ENCODE assay signal across 10 cellular contexts in the genomic region with DNA sequence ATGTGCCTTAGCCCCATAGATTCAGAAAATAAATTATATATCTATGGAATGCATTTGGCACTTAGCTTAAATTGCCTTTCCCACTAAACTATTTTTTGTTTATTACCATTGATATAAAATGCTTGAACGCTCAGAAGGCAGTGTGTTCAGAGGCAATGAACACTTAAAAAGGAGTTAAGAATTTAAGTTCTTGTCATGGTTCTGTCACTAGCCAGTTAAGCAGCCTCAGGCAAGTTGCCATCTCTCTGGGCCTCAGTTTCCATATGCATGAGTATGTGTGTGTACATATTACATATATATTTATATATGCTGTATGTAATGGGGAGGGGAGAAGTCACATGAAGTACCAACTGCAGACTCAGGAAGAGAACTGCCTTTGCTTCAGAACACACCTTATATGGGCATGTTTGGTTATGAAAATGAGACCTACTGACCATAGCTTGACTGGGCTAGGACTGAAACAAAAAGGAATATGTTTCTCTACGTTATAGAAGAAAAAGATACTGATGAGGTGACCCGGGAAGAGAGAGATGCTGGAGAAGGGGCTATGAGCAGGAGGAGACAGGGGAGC.
DNase-seq lines count a peak whose midpoint lies in the region; ATAC-seq, FAIRE-seq and TF ChIP-seq lines count a peak whose summit lies in the region.
"Had no signal": no experiment of that assay in that cellular context is flagged by ENCODE, and none has a peak within 500 bp of the region (broad histone marks: within the 10 kb centered on the region; RNA-seq: fewer than 3 reads in every experiment).

No MANE protein-coding gene starts in this region.

- H3K36me3 ChIP-seq in HepG2 (replicated peaks in 1 of 2; ENCODE audit: control insufficient read depth in 1 of 2, insufficient read depth in 2 of 2, low read length in 2 of 2) (no peaks in the 10 kb centered on the region), right lobe of liver (no peaks in the 10 kb centered on the region), tibial artery (no peaks in the 10 kb centered on the region), vagina (no peaks in the 10 kb centered on the region)
- H3K36me3 ChIP-seq: ascending aorta had no signal

- H3K4me3 ChIP-seq in HepG2 (replicated peaks in 1 of 3; ENCODE audit: insufficient read depth in 1 of 3, low read depth in 2 of 3, low read length in 3 of 3) (no peak overlapping the region), right lobe of liver (no peak overlapping the region), tibial artery (no peak overlapping the region), vagina (no peak overlapping the region)
- H3K4me3 ChIP-seq: ascending aorta had no signal

- H3K4me1 ChIP-seq in HepG2 (ENCODE audit: insufficient read depth, low read length) (no peaks in the 10 kb centered on the region), right lobe of liver (no peaks in the 10 kb centered on the region), tibial artery (peaks cover 0 to 46% (median 19%) of the 10 kb centered on the region in 4 donors), vagina (no peaks in the 10 kb centered on the region)

- H3K36me3 Mint-ChIP-seq in T-helper 17 cell (ENCODE audit: low read depth) = no peaks in the 10 kb centered on the region
- H3K36me3 Mint-ChIP-seq in effector memory CD8-positive, alpha-beta T cell (ENCODE audit: insufficient read depth) = no peaks in the 10 kb centered on the region

- no peak for TF ChIP-seq RAD21 in HepG2 (CRISPR knock-in tag; IDR thresholded peaks at IDR 0.05)

- H3K27ac ChIP-seq in HepG2 (ENCODE audit: extremely low read length, insufficient read depth, low read length) = no peak overlapping the region
- H3K27ac ChIP-seq in right lobe of liver = no peak overlapping the region
- peak overlapping the region; percentile 43 to 50 for H3K27ac ChIP-seq in tibial artery
- no peak overlapping the region for H3K27ac ChIP-seq in vagina
- H3K27ac ChIP-seq: ascending aorta had no signal

- no peaks in the 10 kb centered on the region for H3K27me3 ChIP-seq in HepG2 (ENCODE audit: control insufficient read depth in 1 of 2, insufficient read depth in 2 of 2, low read length in 2 of 2)
- no peaks in the 10 kb centered on the region for H3K27me3 ChIP-seq in right lobe of liver
- H3K27me3 ChIP-seq in tibial artery = no peaks in the 10 kb centered on the region
- no peaks in the 10 kb centered on the region for H3K27me3 ChIP-seq in vagina
- H3K27me3 ChIP-seq: ascending aorta had no signal

- no peak overlapping the region for H2AFZ ChIP-seq in HepG2 (ENCODE audit: low read length)

- H3K9ac ChIP-seq in HepG2 (ENCODE audit: insufficient read depth, low read depth, low read length) = no peak overlapping the region

- H3K4me2 ChIP-seq in HepG2 (ENCODE audit: low read depth, low read length) = no peak overlapping the region

- H3K9me3 ChIP-seq in HepG2 (ENCODE audit: low read length) = no peaks in the 10 kb centered on the region
- no peaks in the 10 kb centered on the region for H3K9me3 ChIP-seq in right lobe of liver
- H3K9me3 ChIP-seq in T-helper 17 cell (ENCODE audit: control insufficient read depth, low read length, poor library complexity, severe bottlenecking) = no peaks in the 10 kb centered on the region
- H3K9me3 ChIP-seq in tibial artery = no peaks in the 10 kb centered on the region
- H3K9me3 ChIP-seq in vagina = no peaks in the 10 kb centered on the region
- H3K9me3 ChIP-seq: ascending aorta had no signal

- intact Hi-C loops in HepG2 (cut with micrococcal nuclease; ENCODE audit: unreplicated experiment) = no loop called here
- intact Hi-C loops in right lobe of liver (cut with DNase I) = no loop called here
- intact Hi-C loops in tibial artery (cut with DNase I; ENCODE audit: low total_unique reads) = no loop called here
- intact Hi-C loops in vagina (cut with DNase I) = no loop called here

- H3K9me3 Mint-ChIP-seq in effector memory CD8-positive, alpha-beta T cell = peaks cover 0 to 5% of the 10 kb centered on the region in 2 donors

- no peak overlapping the region for H3K4me3 Mint-ChIP-seq in T-helper 17 cell
- H3K4me3 Mint-ChIP-seq in effector memory CD8-positive, alpha-beta T cell = no peak overlapping the region

- peaks cover 14% of the 10 kb centered on the region for H3K4me1 Mint-ChIP-seq in T-helper 17 cell
- H3K4me1 Mint-ChIP-seq in effector memory CD8-positive, alpha-beta T cell (ENCODE audit: low read depth in 2 of 2) = peaks cover 13 to 15% of the 10 kb centered on the region in 2 donors

- peak overlapping the region; percentile 6 for H3K27ac Mint-ChIP-seq in T-helper 17 cell
- peak overlapping the region in 1 of 2 donors; percentile 4 for H3K27ac Mint-ChIP-seq in effector memory CD8-positive, alpha-beta T cell

- TF ChIP-seq CTCF in HepG2 (CRISPR knock-in tag; IDR thresholded peaks at IDR 0.05) (no peak), right lobe of liver (IDR thresholded peaks at IDR 0.05) (no peak), tibial artery (IDR thresholded peaks at IDR 0.05) (no peak), vagina (IDR thresholded peaks at IDR 0.05) (no peak)

- no peaks in the 10 kb centered on the region for H4K20me1 ChIP-seq in HepG2 (ENCODE audit: insufficient read depth, low read length)

- POLR2A ChIA-PET in HepG2 (lab: Yijun Ruan, JAX) = no interaction called here

- no peaks in the 10 kb centered on the region for H3K27me3 Mint-ChIP-seq in T-helper 17 cell
- H3K27me3 Mint-ChIP-seq in effector memory CD8-positive, alpha-beta T cell = no peaks in the 10 kb centered on the region

- ATAC-seq in HepG2 (no peak), right lobe of liver (no peak), HG03039 (IDR thresholded peaks at IDR 0.05; ENCODE audit: unreplicated experiment) (peak; percentile 55), T-helper 17 cell (no peak)
- ATAC-seq in effector memory CD8-positive, alpha-beta T cell (replicated peaks) = no peak

- H3K79me2 ChIP-seq in HepG2 (ENCODE audit: insufficient read depth, low read length) = no peaks in the 10 kb centered on the region

- CTCF ChIA-PET in HepG2 (lab: Yijun Ruan, JAX; ENCODE audit: low intra/inter-chr PET ratio, low total read pairs) = no interaction called here

- in situ Hi-C loops in HepG2 (cut with HindIII; ENCODE audit: extremely low pct_ligation_motif_present, low pct_unique_long_range_greater_than_20kb) = no loop called here

- no peak for DNase-seq in HepG2 (ENCODE audit: low spot score)
- no peak for DNase-seq in right lobe of liver
- DNase-seq in T-helper 17 cell = no peak
- DNase-seq in tibial artery = no peak
- DNase-seq in amniotic stem cell (lab: John Stamatoyannopoulos, UW) = no peak
- DNase-seq in effector memory CD8-positive, alpha-beta T cell = no peak
- no peak for DNase-seq in vagina (ENCODE audit: extremely low spot score in 2 of 2)
- DNase-seq: activated CD4-positive, CD25-positive, alpha-beta regulatory T cell treated with anti-CD3 and anti-CD28 coated beads, Interleukin-2, amount 50 U/mL, for 72 hours had no signal

- 3% methylated on average over 3 of the region's 3 CpGs for WGBS in HepG2 (ENCODE audit: low lambda C conversion rate)
- WGBS in right lobe of liver (ENCODE audit: insufficient coverage, low coverage, low lambda C conversion rate, missing lambda C conversion rate) = 89% methylated on average over 3 of the region's 3 CpGs

- FAIRE-seq in HepG2 (lab: Jason Lieb, UNC) = no peak

- TF ChIP-seq POLR2A in HepG2 (IDR thresholded peaks at IDR 0.05; ENCODE audit: insufficient read depth in 1 of 2, low read depth in 2 of 2, low read length in 2 of 2) = no peak
- no peak for TF ChIP-seq POLR2A in right lobe of liver (IDR thresholded peaks at IDR 0.05)
- no peak for TF ChIP-seq POLR2A in vagina (IDR thresholded peaks at IDR 0.05)

- BruUV-seq in HepG2 (replicated peaks; lab: Mats Ljungman, UMichigan) = no TSS peak

- TF ChIP-seq EP300 in HepG2 (IDR thresholded peaks at IDR 0.05; ENCODE audit: low read depth in 2 of 2, low read length in 2 of 2) = no peak
- TF ChIP-seq EP300 in HepG2 (CRISPR knock-in tag; IDR thresholded peaks at IDR 0.05; ENCODE audit: borderline replicate concordance) = no peak

TF ChIP-seq in HepG2, 621 proteins besides CTCF, POLR2A, EP300 and RAD21:
- TF ChIP-seq, protein P1, sequence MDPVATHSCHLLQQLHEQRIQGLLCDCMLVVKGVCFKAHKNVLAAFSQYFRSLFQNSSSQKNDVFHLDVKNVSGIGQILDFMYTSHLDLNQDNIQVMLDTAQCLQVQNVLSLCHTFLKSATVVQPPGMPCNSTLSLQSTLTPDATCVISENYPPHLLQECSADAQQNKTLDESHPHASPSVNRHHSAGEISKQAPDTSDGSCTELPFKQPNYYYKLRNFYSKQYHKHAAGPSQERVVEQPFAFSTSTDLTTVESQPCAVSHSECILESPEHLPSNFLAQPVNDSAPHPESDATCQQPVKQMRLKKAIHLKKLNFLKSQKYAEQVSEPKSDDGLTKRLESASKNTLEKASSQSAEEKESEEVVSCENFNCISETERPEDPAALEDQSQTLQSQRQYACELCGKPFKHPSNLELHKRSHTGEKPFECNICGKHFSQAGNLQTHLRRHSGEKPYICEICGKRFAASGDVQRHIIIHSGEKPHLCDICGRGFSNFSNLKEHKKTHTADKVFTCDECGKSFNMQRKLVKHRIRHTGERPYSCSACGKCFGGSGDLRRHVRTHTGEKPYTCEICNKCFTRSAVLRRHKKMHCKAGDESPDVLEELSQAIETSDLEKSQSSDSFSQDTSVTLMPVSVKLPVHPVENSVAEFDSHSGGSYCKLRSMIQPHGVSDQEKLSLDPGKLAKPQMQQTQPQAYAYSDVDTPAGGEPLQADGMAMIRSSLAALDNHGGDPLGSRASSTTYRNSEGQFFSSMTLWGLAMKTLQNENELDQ (CRISPR knock-in tag; IDR thresholded peaks at IDR 0.05; ENCODE audit: borderline replicate concordance) = no peak
- 0 out of 2 replicates have a peak, but pooled peaks have one; percentile 56 for TF ChIP-seq SRF (IDR thresholded peaks at IDR 0.05; ENCODE audit: low read depth, low read length)
- TF ChIP-seq, protein P2, sequence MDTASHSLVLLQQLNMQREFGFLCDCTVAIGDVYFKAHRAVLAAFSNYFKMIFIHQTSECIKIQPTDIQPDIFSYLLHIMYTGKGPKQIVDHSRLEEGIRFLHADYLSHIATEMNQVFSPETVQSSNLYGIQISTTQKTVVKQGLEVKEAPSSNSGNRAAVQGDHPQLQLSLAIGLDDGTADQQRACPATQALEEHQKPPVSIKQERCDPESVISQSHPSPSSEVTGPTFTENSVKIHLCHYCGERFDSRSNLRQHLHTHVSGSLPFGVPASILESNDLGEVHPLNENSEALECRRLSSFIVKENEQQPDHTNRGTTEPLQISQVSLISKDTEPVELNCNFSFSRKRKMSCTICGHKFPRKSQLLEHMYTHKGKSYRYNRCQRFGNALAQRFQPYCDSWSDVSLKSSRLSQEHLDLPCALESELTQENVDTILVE (CRISPR knock-in tag; IDR thresholded peaks at IDR 0.05) = no peak
- TF ChIP-seq MAFK (conservative IDR thresholded peaks at IDR 0.05 in 1 of 2, IDR thresholded peaks at IDR 0.05 in 1 of 2; ENCODE audit: low read length in 2 of 2) = no peak
TF ChIP-seq in HepG2: peak in this region for 1.

Comparison
In these comparisons a context has a peak if more than half of its experiments do, and no peak if none do; other contexts are left out.
1. H3K27ac ChIP-seq: peak in tibial artery (2 of 2); none in HepG2 (single experiment), right lobe of liver (0 of 3) and vagina (single experiment).